Comparison of ENCODE assay signal across 26 cellular contexts in the genomic region with DNA sequence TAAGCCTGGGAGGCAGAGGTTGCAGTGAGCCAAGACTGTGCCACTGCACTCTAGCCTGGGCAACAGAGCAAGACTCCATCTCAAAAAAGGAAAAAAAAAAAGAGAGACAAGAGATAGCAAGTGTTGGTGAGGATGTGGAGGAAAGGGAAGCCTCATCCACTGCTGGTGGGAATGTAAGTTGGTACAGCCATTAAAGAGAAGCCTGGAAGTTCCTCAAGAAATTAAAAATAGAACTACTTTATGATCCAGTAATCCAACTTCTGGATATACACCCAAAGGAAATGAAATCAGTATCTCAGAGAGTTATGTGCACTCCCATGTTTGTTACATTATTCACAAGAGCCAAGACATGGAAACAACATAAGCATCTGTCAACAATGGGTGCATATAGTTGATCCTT.
"Had no signal": no experiment of that assay in that cellular context is flagged by ENCODE, and none has a peak within 500 bp of the region (broad histone marks: within the 10 kb centered on the region; RNA-seq: fewer than 3 reads in every experiment).

No MANE protein-coding gene starts in this region.

- H3K4me3 ChIP-seq: coronary artery, dorsolateral prefrontal cortex, esophagus muscularis mucosa, esophagus squamous epithelium, gastroesophageal sphincter, heart left ventricle, heart right ventricle had no signal

- H3K27ac ChIP-seq: coronary artery, dorsolateral prefrontal cortex, epithelial cell of prostate, esophagus muscularis mucosa, esophagus squamous epithelium, foreskin keratinocyte, gastroesophageal sphincter, heart left ventricle, heart right ventricle had no signal

- FAIRE-seq: colon, endometrium, endothelial cell of umbilical vein, frontal cortex had no signal

- H3K4me1 ChIP-seq: esophagus muscularis mucosa, esophagus squamous epithelium, foreskin keratinocyte, gastroesophageal sphincter, heart left ventricle, heart right ventricle had no signal

- H3K9me3 ChIP-seq: esophagus muscularis mucosa, esophagus squamous epithelium, gastroesophageal sphincter had no signal

- DNase-seq: cortex of kidney; dermis blood vessel endothelial cell; dorsolateral prefrontal cortex; effector CD4-positive, alpha-beta T cell; effector CD8-positive, alpha-beta T cell; effector memory CD4-positive, alpha-beta T cell; effector memory CD8-positive, alpha-beta T cell; endodermal cell; erythroblast; esophagus squamous epithelium; foreskin fibroblast; foreskin keratinocyte; foreskin melanocyte; glutamatergic neuron; head of caudate nucleus; heart left ventricle; heart right ventricle had no signal

- H3K27me3 ChIP-seq: esophagus muscularis mucosa, esophagus squamous epithelium, foreskin keratinocyte, gastroesophageal sphincter, heart left ventricle, heart right ventricle had no signal

- ATAC-seq: effector memory CD8-positive, alpha-beta T cell; esophagus mucosa; foreskin keratinocyte; gastroesophageal sphincter; heart left ventricle; heart right ventricle had no signal

- H3K36me3 ChIP-seq: esophagus muscularis mucosa, esophagus squamous epithelium, gastroesophageal sphincter, heart left ventricle, heart right ventricle had no signal
